14 cellular contexts compared by ENCODE assay signal in the genomic region with DNA sequence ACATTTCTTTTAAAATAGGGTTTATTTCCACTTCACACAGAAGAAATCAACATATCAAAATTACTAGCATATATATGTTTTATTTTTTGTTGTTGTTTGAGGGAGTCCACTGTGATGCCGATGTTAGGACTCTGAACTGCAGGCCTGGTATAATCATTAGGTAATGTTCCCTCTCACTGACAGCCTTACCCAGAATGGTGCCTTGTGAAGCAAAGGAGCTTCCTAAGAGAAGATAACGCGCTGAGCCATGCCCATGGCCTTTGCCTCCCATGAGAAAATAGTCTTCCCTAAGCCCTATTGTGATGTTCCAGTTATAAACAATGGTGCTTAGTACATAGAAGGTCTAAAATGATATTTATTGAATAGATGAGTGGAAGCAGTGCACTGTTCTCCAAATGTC. TPM values are rescaled to one million over a fixed set of nuclear protein-coding genes. Genes with fewer than 3 reads are reported as not detected.
DNase-seq lines count a peak whose midpoint lies in the region; ATAC-seq and TF ChIP-seq lines count a peak whose summit lies in the region.
"Had no signal": no experiment of that assay in that cellular context is flagged by ENCODE, and none has a peak within 500 bp of the region (broad histone marks: within the 10 kb centered on the region; RNA-seq: fewer than 3 reads in every experiment).

No MANE protein-coding gene starts in this region.

- no peak overlapping the region for H4K91ac ChIP-seq in IMR-90 (ENCODE audit: insufficient read depth, low read depth, low read length)

- 0 out of 2 replicates have a peak overlapping the region, but pooled peaks have one; percentile 48 for H3K18ac ChIP-seq in IMR-90 (ENCODE audit: low read depth, low read length)

- H4K8ac ChIP-seq in IMR-90 (ENCODE audit: low read depth in 2 of 2, low read length in 2 of 2): no peak overlapping the region

- H3K27ac Mint-ChIP-seq in activated B cell treated with CpG ODN at 0.5 μM for 24 hours: peak overlapping the region; percentile 89
- peak overlapping the region in 4 of 6 donors; percentile 69 to 89 (median 82) for H3K27ac Mint-ChIP-seq in naive B cell
- H3K27ac Mint-ChIP-seq: endodermal cell had no signal

- no peak for TF ChIP-seq EP300 in sigmoid colon (IDR thresholded peaks at IDR 0.05)

- H3K27ac ChIP-seq in IMR-90 (ENCODE audit: insufficient read depth, low read length) (no peak overlapping the region), sigmoid colon (peak overlapping the region in 2 of 4 donors; percentile 23 to 38)
- H3K27ac ChIP-seq: upper lobe of right lung had no signal

- no peak overlapping the region for H3K9ac ChIP-seq in IMR-90 (ENCODE audit: low read depth, low read length)

- intact Hi-C loops in IMR-90 (cut with micrococcal nuclease) (no loop called here), activated B cell treated with CpG ODN at 0.5 μM for 24 hours (cut with micrococcal nuclease) (no loop called here), sigmoid colon (cut with DNase I) (no loop called here)

- TF ChIP-seq POLR2A in IMR-90 (IDR thresholded peaks at IDR 0.05; ENCODE audit: low read depth, low read length) (no peak), sigmoid colon (IDR thresholded peaks at IDR 0.05) (no peak)

- CTCF ChIA-PET in IMR-90 (lab: Yijun Ruan, JAX): interaction anchor here (1.0 kb wide), 1 partner anchor 106 kb away, joined by 7 read pairs; no protein-coding TSS in a partner anchor
- CTCF ChIA-PET in activated B cell treated with CpG ODN at 0.5 μM for 24 hours (lab: Charles Lee): interaction anchor here (1.5 kb wide), 1 partner anchor 12 kb away, joined by 5 read pairs; a partner anchor contains a TSS

- H2AK5ac ChIP-seq in IMR-90 (ENCODE audit: low read depth, low read length): peak overlapping the region; percentile 78

- peaks cover 47% of the 10 kb centered on the region for H3K4me1 Mint-ChIP-seq in activated B cell treated with CpG ODN at 0.5 μM for 24 hours
- peaks cover 23 to 62% (median 55%) of the 10 kb centered on the region in 3 donors for H3K4me1 Mint-ChIP-seq in naive B cell

- H3K9me3 Mint-ChIP-seq in activated B cell treated with CpG ODN at 0.5 μM for 24 hours (no peaks in the 10 kb centered on the region), naive B cell (peaks cover 0 to 1% (median 0%) of the 10 kb centered on the region in 7 donors)
- H3K9me3 Mint-ChIP-seq: endodermal cell had no signal

- H3K36me3 ChIP-seq in IMR-90 (ENCODE audit: control insufficient read depth, insufficient read depth, low read length) (no peaks in the 10 kb centered on the region), sigmoid colon (no peaks in the 10 kb centered on the region)
- H3K36me3 ChIP-seq: upper lobe of right lung had no signal

- H3K79me1 ChIP-seq in IMR-90 (ENCODE audit: low read depth in 1 of 2, low read length in 2 of 2): peaks cover 31 to 55% of the 10 kb centered on the region in 2 experiments

- peak overlapping the region; percentile 72 for H2BK120ac ChIP-seq in IMR-90 (ENCODE audit: low read depth, low read length)

- peak overlapping the region; percentile 44; the same call in 1 of the 2 replicates for H3K4ac ChIP-seq in IMR-90 (ENCODE audit: low read depth, low read length)

- TF ChIP-seq CTCF in IMR-90 (conservative IDR thresholded peaks at IDR 0.05; ENCODE audit: low read depth, low read length): no peak
- no peak for TF ChIP-seq CTCF in activated B cell treated with CpG ODN at 0.5 μM for 24 hours (IDR thresholded peaks at IDR 0.05)
- TF ChIP-seq CTCF in sigmoid colon (IDR thresholded peaks at IDR 0.05): no peak

- H3K23ac ChIP-seq in IMR-90 (ENCODE audit: low read depth, low read length): 0 out of 2 replicates have a peak overlapping the region, but pooled peaks have one; percentile 48

- H3K4me1 ChIP-seq in IMR-90 (ENCODE audit: control insufficient read depth, insufficient read depth, low read length): peaks cover 9% of the 10 kb centered on the region
- peaks cover 0 to 41% (median 10%) of the 10 kb centered on the region in 4 donors for H3K4me1 ChIP-seq in sigmoid colon

- H3K4me2 ChIP-seq in IMR-90 (ENCODE audit: low read depth, low read length): no peak overlapping the region

- no peak overlapping the region for H2AK9ac ChIP-seq in IMR-90 (replicated peaks; ENCODE audit: low read depth, low read length, poor library complexity)

- ATAC-seq in IMR-90 (ENCODE audit: low read depth): no peak
- no peak for ATAC-seq in activated B cell treated with CpG ODN at 0.5 μM for 24 hours (ENCODE audit: low read depth)
- no peak for ATAC-seq in naive B cell (ENCODE audit: low read depth in 2 of 2)
- ATAC-seq in GM18498 (IDR thresholded peaks at IDR 0.05; ENCODE audit: unreplicated experiment): no peak

- H3K27me3 Mint-ChIP-seq in activated B cell treated with CpG ODN at 0.5 μM for 24 hours (no peaks in the 10 kb centered on the region), naive B cell (no peaks in the 10 kb centered on the region)

- POLR2A ChIA-PET in IMR-90 (lab: Charles Lee; ENCODE audit: unreplicated experiment) (no interaction called here), activated B cell treated with CpG ODN at 0.5 μM for 24 hours (lab: Charles Lee) (interaction anchor here (1.2 to 6.7 kb wide), 2 partner anchors 11 to 45 kb away, joined by 3 to 59 read pairs; a partner anchor contains a TSS)

- H2AFZ ChIP-seq in IMR-90 (replicated peaks; ENCODE audit: low read length, poor library complexity): no peak overlapping the region

- 0 out of 2 replicates have a peak overlapping the region, but pooled peaks have one; percentile 61 for H2BK20ac ChIP-seq in IMR-90 (ENCODE audit: low read depth, low read length)

- H3K36me3 Mint-ChIP-seq in activated B cell treated with CpG ODN at 0.5 μM for 24 hours (ENCODE audit: low read depth): peaks cover 37% of the 10 kb centered on the region
- peaks cover 0 to 5% of the 10 kb centered on the region in 2 donors for H3K36me3 Mint-ChIP-seq in naive B cell

- no peaks in the 10 kb centered on the region for H3K9me3 ChIP-seq in IMR-90 (ENCODE audit: control insufficient read depth, insufficient read depth, low read length)
- H3K9me3 ChIP-seq in sigmoid colon: no peaks in the 10 kb centered on the region
- H3K9me3 ChIP-seq: upper lobe of right lung had no signal

- no peak overlapping the region for H3K56ac ChIP-seq in IMR-90 (ENCODE audit: extremely low read depth, insufficient read depth, low read length)

- dilution Hi-C loops in IMR-90 (cut with HindIII; ENCODE audit: low sequenced_read_pairs, unreplicated experiment): no loop called here

- no CpG with 5 or more reads among the region's 3 CpGs for WGBS in IMR-90 (ENCODE audit: extremely low coverage in 2 of 2, insufficient read length in 1 of 2), 2 experiments
- 46 to 80% methylated on average over 3 of the region's 3 CpGs for WGBS in sigmoid colon, 2 donors

- H3K4me3 Mint-ChIP-seq in activated B cell treated with CpG ODN at 0.5 μM for 24 hours: no peak overlapping the region
- no peak overlapping the region for H3K4me3 Mint-ChIP-seq in naive B cell
- H3K4me3 Mint-ChIP-seq: endodermal cell had no signal

- H4K5ac ChIP-seq in IMR-90 (ENCODE audit: low read depth, low read length): no peak overlapping the region

- peak overlapping the region; percentile 57 for H3K14ac ChIP-seq in IMR-90 (replicated peaks; ENCODE audit: low read depth, low read length)

- in situ Hi-C loops in IMR-90 (cut with MboI; ENCODE audit: low sequenced_read_pairs): no loop called here

- H4K20me1 ChIP-seq in IMR-90 (ENCODE audit: insufficient read depth, low read length): peaks cover 3% of the 10 kb centered on the region; the same call in 1 of the 2 replicates

- DNase-seq in NCI-H1417 (lab: John Stamatoyannopoulos, UW) (peak in 2 of 3 experiments; percentile 49 to 79), NCI-H1417 treated with DMSO at 0.1 percent for 48 hours (lab: John Stamatoyannopoulos, UW) (no peak), IMR-90 (no peak), activated B cell treated with CpG ODN at 0.5 μM for 24 hours (no peak), naive B cell (no peak), cerebellum (ENCODE audit: low spot score) (no peak), sigmoid colon (no peak)
- DNase-seq: activated CD8-positive, alpha-beta memory T cell treated with anti-CD3 and anti-CD28 coated beads, Interleukin-2, amount 50 U/mL, for 48 hours; DND-41; endodermal cell; nucleus accumbens; stimulated activated CD4-positive, alpha-beta T cell treated with anti-CD3 and anti-CD28 coated beads, Interleukin-12 subunit alpha, Interleukin-12 subunit beta, amount 100 ng/mL, for 4 hours; upper lobe of right lung had no signal

- TF ChIP-seq RAD21 in IMR-90 (IDR thresholded peaks at IDR 0.05; ENCODE audit: low read length): no peak

- no peak overlapping the region for H3K4me3 ChIP-seq in IMR-90 (ENCODE audit: insufficient read depth, low read depth, low read length)
- H3K4me3 ChIP-seq in sigmoid colon: no peak overlapping the region
- H3K4me3 ChIP-seq: upper lobe of right lung had no signal

- BruUV-seq in IMR-90 (replicated peaks; lab: Mats Ljungman, UMichigan): no TSS peak

- peak overlapping the region; percentile 22; the same call in 1 of the 3 replicates for H2BK15ac ChIP-seq in IMR-90 (ENCODE audit: low read depth, low read length)

- no peak overlapping the region for H2BK5ac ChIP-seq in IMR-90 (ENCODE audit: low read depth, low read length, poor library complexity, severe bottlenecking)

- H3K27me3 ChIP-seq in IMR-90 (ENCODE audit: control insufficient read depth, insufficient read depth, low read length): no peaks in the 10 kb centered on the region
- no peaks in the 10 kb centered on the region for H3K27me3 ChIP-seq in sigmoid colon
- H3K27me3 ChIP-seq: upper lobe of right lung had no signal

- peaks cover 12% of the 10 kb centered on the region for H3K9me1 ChIP-seq in IMR-90 (ENCODE audit: insufficient read depth, low read length)

TF ChIP-seq in IMR-90, 13 proteins besides CTCF, POLR2A, EP300 and RAD21 (continues in another document):
- TF ChIP-seq BHLHE40 (IDR thresholded peaks at IDR 0.05; ENCODE audit: low read depth, low read length) (no peak), CEBPB (IDR thresholded peaks at IDR 0.05; ENCODE audit: low read depth, low read length) (no peak), CHD1 (IDR thresholded peaks at IDR 0.05; ENCODE audit: low read depth, low read length) (no peak), RCOR1 (IDR thresholded peaks at IDR 0.05; ENCODE audit: insufficient replicate concordance, low read length) (no peak), SMC3 (IDR thresholded peaks at IDR 0.05; ENCODE audit: low read depth, low read length) (no peak)

RNA-seq across cellular contexts. Expression of a gene that starts 12.0 kb away (rescaled TPM):
- total RNA-seq in IMR-90 (2012; rRNA removed) (13.1 and 18.6 TPM in 2 replicates), activated B cell treated with CpG ODN at 0.5 μM for 24 hours (68.7 and 70.0 TPM in 2 replicates), cerebellum (405 TPM), sigmoid colon (10 to 100 TPM; 27.3 to 44.2 (median 29.1) TPM)
- polyA plus RNA-seq in IMR-90 (2012; rRNA removed) (13.5 and 14.6 TPM in 2 replicates), naive B cell (ENCODE audit: low read depth in 6 of 6) (10 to 100 TPM; 74.1 to 98.6 (median 91.4) TPM), sigmoid colon (10 to 100 TPM in 2 of 3 donors, 1 to 10 TPM in 1; 9.5 to 18.4 (median 16.8) TPM)
- polyA plus RNA-seq in IMR-90 (2012; cell fraction: cytosol; rRNA removed): 4.8 and 7.4 TPM in 2 replicates
- polyA plus RNA-seq in IMR-90 (2012; cell fraction: nucleus; rRNA removed; ENCODE audit: low replicate concordance): 1.1 and 6.2 TPM in 2 replicates

Comparison
In these comparisons a context has a peak if more than half of its experiments do, and no peak if none do; other contexts are left out.
1. DNase-seq: peak in NCI-H1417 (2 of 3); none in NCI-H1417 treated with DMSO at 0.1 percent for 48 hours (single experiment), IMR-90 (single experiment), activated B cell treated with CpG ODN at 0.5 μM for 24 hours (single experiment), naive B cell (single experiment), cerebellum (single experiment) and sigmoid colon (single experiment).